In the genomic region with DNA sequence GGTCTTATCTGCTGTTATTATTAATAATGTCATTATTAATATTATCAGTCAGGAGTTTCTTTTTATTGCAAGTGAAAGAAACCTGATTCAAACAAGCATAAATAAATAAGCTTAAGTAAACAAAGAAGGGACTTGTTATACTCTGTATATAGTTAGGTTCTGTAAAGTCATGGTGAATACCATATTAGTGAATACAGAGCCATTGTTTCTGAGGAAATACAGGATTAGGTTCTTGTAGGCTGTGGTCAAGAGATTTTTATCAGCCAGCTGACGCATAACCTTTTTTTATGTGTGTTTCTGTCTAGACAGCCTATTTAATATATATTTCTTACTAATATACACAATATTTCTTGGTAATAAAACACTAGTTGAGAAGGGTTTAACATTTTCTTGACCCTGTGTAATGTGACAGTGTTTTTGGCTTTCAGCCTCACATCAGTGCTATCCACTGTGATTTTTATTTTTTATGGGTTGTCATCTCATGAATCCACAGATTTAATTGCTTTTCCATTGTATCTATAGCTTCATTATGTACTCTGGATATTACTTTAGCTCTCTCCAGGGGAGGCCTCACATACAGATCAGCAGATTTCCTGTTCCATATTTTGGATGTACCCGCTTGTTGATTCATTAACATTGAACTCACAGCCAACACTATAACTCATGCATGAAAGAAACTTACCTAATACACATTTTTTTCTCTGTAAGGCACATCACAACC, we compare ENCODE assay signal across 8 cellular contexts. TPM values are rescaled to one million over a fixed set of nuclear protein-coding genes. Genes with fewer than 3 reads are reported as not detected.
DNase-seq lines count a peak whose midpoint lies in the region; ATAC-seq and TF ChIP-seq lines count a peak whose summit lies in the region.
"Had no signal": no experiment of that assay in that cellular context is flagged by ENCODE, and none has a peak within 500 bp of the region (broad histone marks: within the 10 kb centered on the region; RNA-seq: fewer than 3 reads in every experiment).

No MANE protein-coding gene starts in this region.

- peak overlapping the region; percentile 60 for H3K4me3 Mint-ChIP-seq in T-helper 17 cell

- peaks cover 3% of the 10 kb centered on the region for H3K36me3 Mint-ChIP-seq in T-helper 17 cell (ENCODE audit: low read depth)

- H3K36me3 ChIP-seq in skeletal muscle tissue (ENCODE audit: control insufficient read depth in 3 of 3, insufficient read depth in 3 of 3, low read length in 3 of 3), result peaks cover 3 to 13% (median 7%) of the 10 kb centered on the region in 3 donors

- H3K27me3 Mint-ChIP-seq in T-helper 17 cell, result no peaks in the 10 kb centered on the region

- no peaks in the 10 kb centered on the region for H3K27me3 ChIP-seq in skeletal muscle tissue (ENCODE audit: control insufficient read depth in 3 of 3, insufficient read depth in 3 of 3, low read length in 3 of 3)

- no peak overlapping the region for H3K4me3 ChIP-seq in foreskin fibroblast (ENCODE audit: low read depth in 1 of 2, low read length in 2 of 2)
- no peak overlapping the region for H3K4me3 ChIP-seq in skeletal muscle tissue (ENCODE audit: low read length in 3 of 3)

- no peaks in the 10 kb centered on the region for H3K9me3 ChIP-seq in T-helper 17 cell (ENCODE audit: control insufficient read depth, low read length, poor library complexity, severe bottlenecking)
- no peaks in the 10 kb centered on the region for H3K9me3 ChIP-seq in skeletal muscle tissue (ENCODE audit: control insufficient read depth in 3 of 3, low read length in 3 of 3)

- DNase-seq in HCEC 1CT (peak; percentile 73), T-helper 17 cell (no peak), foreskin fibroblast (peak; percentile 34 to 47)

- ATAC-seq in T-helper 17 cell (peak; percentile 60), HG03159 (IDR thresholded peaks at IDR 0.05; ENCODE audit: unreplicated experiment) (no peak), GM21619 (IDR thresholded peaks at IDR 0.05; ENCODE audit: unreplicated experiment) (no peak), GM21576 (IDR thresholded peaks at IDR 0.05; ENCODE audit: unreplicated experiment) (no peak)

- H3K27ac Mint-ChIP-seq in T-helper 17 cell, result peak overlapping the region; percentile 80

- peaks cover 50% of the 10 kb centered on the region for H3K4me1 Mint-ChIP-seq in T-helper 17 cell

- peak overlapping the region; percentile 72 for H3K27ac ChIP-seq in skeletal muscle tissue (ENCODE audit: low read depth, low read length)
- H3K27ac ChIP-seq: HL-60 had no signal

- peak overlapping the region in 1 of 3 donors; percentile 50 for H3K9ac ChIP-seq in skeletal muscle tissue (ENCODE audit: low read depth in 1 of 3, low read length in 3 of 3)

- no peak for TF ChIP-seq CTCF in foreskin fibroblast (IDR thresholded peaks at IDR 0.05; ENCODE audit: low read depth, low read length)

- peaks cover 17 to 31% (median 29%) of the 10 kb centered on the region in 3 donors for H3K4me1 ChIP-seq in skeletal muscle tissue (ENCODE audit: control insufficient read depth in 3 of 3, insufficient read depth in 3 of 3, low read length in 3 of 3)

RNA-seq across cellular contexts. Expression of a gene that starts 8.0 kb away (rescaled TPM):
- 10 to 100 TPM; 53.4 to 63.8 TPM for total RNA-seq in T-helper 17 cell
- total RNA-seq in skeletal muscle tissue, result 16.7 TPM

Comparison
In these comparisons a context has a peak if more than half of its experiments do, and no peak if none do; other contexts are left out.
1. DNase-seq: peak in HCEC 1CT (single experiment) and foreskin fibroblast (2 of 2); none in T-helper 17 cell (0 of 3).